ENCODE assay signal across 8 cellular contexts in the genomic region with DNA sequence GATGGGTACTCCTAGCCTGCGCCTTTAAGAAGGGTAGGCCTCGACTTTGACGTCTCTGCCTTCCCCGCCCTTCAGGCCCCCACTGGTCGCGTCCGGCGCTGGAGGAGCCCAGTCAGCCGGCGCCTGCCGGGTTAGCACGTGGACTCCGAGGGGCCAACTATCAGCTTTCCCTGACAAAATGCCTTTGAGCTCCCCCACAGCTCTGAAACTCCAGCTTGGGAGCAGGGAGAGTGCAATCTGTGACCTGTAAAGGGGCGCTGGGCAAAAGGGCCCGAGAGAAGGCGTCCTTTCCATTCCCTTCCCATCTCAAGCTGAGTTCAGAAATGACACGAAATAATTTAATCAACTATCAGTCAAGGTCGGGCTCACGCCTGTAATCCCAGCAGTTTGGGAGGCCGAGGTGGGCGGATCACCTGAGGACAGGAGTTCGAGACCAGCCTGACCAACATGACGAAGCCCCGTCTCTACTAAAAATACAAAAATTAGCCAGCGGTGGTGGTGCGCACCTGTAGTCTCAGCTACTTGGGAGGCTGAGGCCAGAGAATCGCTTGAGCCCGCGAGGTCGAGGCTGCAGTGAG. TPM values are rescaled to one million over a fixed set of nuclear protein-coding genes. Genes with fewer than 3 reads are reported as not detected.
DNase-seq lines count a peak whose midpoint lies in the region; ATAC-seq and TF ChIP-seq lines count a peak whose summit lies in the region.

No MANE protein-coding gene starts in this region.

- no TSS peak for BruUV-seq in A673 (replicated peaks; lab: Mats Ljungman, UMichigan)

- peak overlapping the region; percentile 84 for H3K4me3 Mint-ChIP-seq in activated CD4-positive, alpha-beta T cell treated with anti-CD3 and anti-CD28 coated beads for 36 hours

- DNase-seq in A673 (ENCODE audit: low spot score) (peak; percentile 95), NCI-H524 (lab: John Stamatoyannopoulos, UW) (peak; percentile 94 to 98), cerebellum (ENCODE audit: low spot score) (peak; percentile 99), left lobe of liver (ENCODE audit: low spot score) (peak; percentile 98)
- DNase-seq in activated CD4-positive, alpha-beta T cell treated with anti-CD3 and anti-CD28 coated beads for 36 hours, result peak; percentile 95
- DNase-seq in stimulated activated CD4-positive, alpha-beta T cell treated with anti-CD3 and anti-CD28 coated beads, Interleukin-2, amount 100 ng/mL, for 4 hours (ENCODE audit: low read depth), result peak; percentile 93

- no peaks in the 10 kb centered on the region for H3K36me3 ChIP-seq in A673 (ENCODE audit: insufficient read depth, low read length, poor library complexity, severe bottlenecking)

- no peak overlapping the region for H3K27ac ChIP-seq in A673 (ENCODE audit: low read depth, low read length, poor library complexity, severe bottlenecking)

- H3K27me3 ChIP-seq in A673 (replicated peaks; ENCODE audit: insufficient read depth, low read depth, low read length, poor library complexity), result no peaks in the 10 kb centered on the region

- H3K9me3 Mint-ChIP-seq in activated CD4-positive, alpha-beta T cell treated with anti-CD3 and anti-CD28 coated beads for 36 hours (ENCODE audit: low read depth), result no peaks in the 10 kb centered on the region

- no peaks in the 10 kb centered on the region for H3K9me3 ChIP-seq in A673 (ENCODE audit: low read depth, low read length, poor library complexity, severe bottlenecking)

- H3K36me3 Mint-ChIP-seq in activated CD4-positive, alpha-beta T cell treated with anti-CD3 and anti-CD28 coated beads for 36 hours (ENCODE audit: low read depth), result peaks cover 4% of the 10 kb centered on the region

- H3K4me3 ChIP-seq in A673 (ENCODE audit: low read depth, low read length, poor library complexity, severe bottlenecking), result no peak overlapping the region

- TF ChIP-seq CTCF in A673 (conservative IDR thresholded peaks at IDR 0.05; ENCODE audit: low read depth, low read length), result no peak

- peak; percentile 51 for ATAC-seq in GM18868 (IDR thresholded peaks at IDR 0.05; ENCODE audit: unreplicated experiment)
- ATAC-seq in HG03432 (IDR thresholded peaks at IDR 0.05; ENCODE audit: unreplicated experiment), result peak; percentile 45
- peak; percentile 73 for ATAC-seq in activated CD4-positive, alpha-beta T cell treated with anti-CD3 and anti-CD28 coated beads for 36 hours
- peak; percentile 77 for ATAC-seq in left lobe of liver

- POLR2A ChIA-PET in A673 (lab: Charles Lee; ENCODE audit: low non-redundant PET), result no interaction called here
- POLR2A ChIA-PET in activated CD4-positive, alpha-beta T cell treated with anti-CD3 and anti-CD28 coated beads for 36 hours (lab: Charles Lee), result interaction anchor here (0.5 to 1.0 kb wide), 6 partner anchors 102 to 859 kb away, joined by 3 to 11 read pairs (median 6); a partner anchor contains a TSS

- no peaks in the 10 kb centered on the region for H3K27me3 Mint-ChIP-seq in activated CD4-positive, alpha-beta T cell treated with anti-CD3 and anti-CD28 coated beads for 36 hours

- peak overlapping the region; percentile 87 for H3K27ac Mint-ChIP-seq in activated CD4-positive, alpha-beta T cell treated with anti-CD3 and anti-CD28 coated beads for 36 hours

- intact Hi-C loops in A673 (cut with micrococcal nuclease; ENCODE audit: unreplicated experiment), result loop anchor here (5.0 kb wide), 1 partner anchor 105 kb away; no protein-coding TSS in a partner anchor
- intact Hi-C loops in activated CD4-positive, alpha-beta T cell treated with anti-CD3 and anti-CD28 coated beads for 36 hours (cut with DNase I, micrococcal nuclease), result loop anchor here (1.0 to 5.0 kb wide), 4 partner anchors 125 to 570 kb away; a partner anchor contains a TSS

- CTCF ChIA-PET in A673 (lab: Charles Lee), result interaction anchor here (0.5 kb wide), 1 partner anchor 105 kb away, joined by 3 read pairs; no protein-coding TSS in a partner anchor
- CTCF ChIA-PET in activated CD4-positive, alpha-beta T cell treated with anti-CD3 and anti-CD28 coated beads for 36 hours (lab: Charles Lee), result interaction anchor here (0.6 to 1.5 kb wide), 15 partner anchors 10 to 391 kb away, joined by 3 to 16 read pairs (median 4); a partner anchor contains a TSS

- H3K4me1 Mint-ChIP-seq in activated CD4-positive, alpha-beta T cell treated with anti-CD3 and anti-CD28 coated beads for 36 hours, result peaks cover 25% of the 10 kb centered on the region

- no peaks in the 10 kb centered on the region for H3K4me1 ChIP-seq in A673 (ENCODE audit: insufficient read depth, low read length, poor library complexity, severe bottlenecking)

RNA-seq across cellular contexts. Expression of a gene that starts 2.3 kb away (rescaled TPM):
- total RNA-seq in A673 (2021) (75.5 and 83.5 TPM in 2 replicates), cerebellum (30.9 TPM), left lobe of liver (78.6 TPM)
- total RNA-seq in activated CD4-positive, alpha-beta T cell treated with anti-CD3 and anti-CD28 coated beads for 36 hours, result 100 to 1,000 TPM; 127 to 129 TPM

RNA-seq across cellular contexts. Expression of a gene that starts 18.1 kb away (rescaled TPM):
- 50.4 and 52.0 TPM in 2 replicates for total RNA-seq in A673 (2021)
- total RNA-seq in activated CD4-positive, alpha-beta T cell treated with anti-CD3 and anti-CD28 coated beads for 36 hours, result 10 to 100 TPM; 35.4 to 68.0 TPM
- total RNA-seq in cerebellum, result 58.5 TPM
- 111 TPM for total RNA-seq in left lobe of liver

RNA-seq across cellular contexts. Expression of a gene that starts 18.6 kb away (rescaled TPM):
- total RNA-seq in A673 (2021), result 0.56 and 1.2 TPM in 2 replicates
- under 1 TPM in 1 of 2 experiments, not detected in 1; 0.11 TPM for total RNA-seq in activated CD4-positive, alpha-beta T cell treated with anti-CD3 and anti-CD28 coated beads for 36 hours
- total RNA-seq in cerebellum, result 40.3 TPM
- total RNA-seq in left lobe of liver, result not detected

RNA-seq across cellular contexts. Expression of a gene that starts 36.7 kb away (rescaled TPM):
- total RNA-seq in A673 (2021) (12.8 and 14.9 TPM in 2 replicates), cerebellum (29.8 TPM), left lobe of liver (0.20 TPM)
- total RNA-seq in activated CD4-positive, alpha-beta T cell treated with anti-CD3 and anti-CD28 coated beads for 36 hours, result under 1 TPM; 0.18 to 0.32 TPM

RNA-seq across cellular contexts. Expression of a gene that starts 59.0 kb away (rescaled TPM):
- total RNA-seq in A673 (2021) (not detected in 2 replicates), cerebellum (6.8 TPM), left lobe of liver (1.8 TPM)
- total RNA-seq in activated CD4-positive, alpha-beta T cell treated with anti-CD3 and anti-CD28 coated beads for 36 hours, result not detected

Comparison
In these comparisons a context has a peak if more than half of its experiments do, and no peak if none do; other contexts are left out.
1. RNA of a gene that starts 18.6 kb away (total RNA-seq): 40.3 TPM in cerebellum (single experiment); 0.56 to 1.2 TPM in A673, 0.11 TPM in activated CD4-positive, alpha-beta T cell treated with anti-CD3 and anti-CD28 coated beads for 36 hours and not detected in left lobe of liver (single experiment); every median in the first group is over 10 times any median in the second.
2. Peak in every context shown above with its lines, with median percentiles within 50 percentile points of each other: DNase-seq and ATAC-seq.